Comparison of ENCODE assay signal across 8 cellular contexts in genomic region chr9:125374443-125375309, GRCh38.
A peak's percentile ranks its signal among the peaks of the same experiment; 100 is the strongest.
DNase-seq lines count a peak whose midpoint lies in the region; ATAC-seq and TF ChIP-seq lines count a peak whose summit lies in the region.

No MANE protein-coding gene starts in this region.

- peak; percentile 87 for TF ChIP-seq CTCF in BE2C (IDR thresholded peaks at IDR 0.05; ENCODE audit: low read depth, low read length)
- TF ChIP-seq CTCF in brain microvascular endothelial cell (IDR thresholded peaks at IDR 0.05; ENCODE audit: low read depth, low read length, missing control alignments), result peak; percentile 86
- peak; percentile 67 for TF ChIP-seq CTCF in smooth muscle cell (IDR thresholded peaks at IDR 0.05; ENCODE audit: borderline replicate concordance, insufficient read depth, poor library complexity, severe bottlenecking)

- 20% methylated on average over 23 of the region's 24 CpGs for WGBS in smooth muscle cell (ENCODE audit: low lambda C conversion rate)

- H3K9me3 ChIP-seq in BE2C, result no peaks in the 10 kb centered on the region
- no peaks in the 10 kb centered on the region for H3K9me3 ChIP-seq in smooth muscle cell (replicated peaks; ENCODE audit: low read depth)

- H3K27ac ChIP-seq in brain microvascular endothelial cell, result no peak overlapping the region
- H3K27ac ChIP-seq in smooth muscle cell (ENCODE audit: low read depth), result no peak overlapping the region

- H3K36me3 ChIP-seq in BE2C, result no peaks in the 10 kb centered on the region
- H3K36me3 ChIP-seq in brain microvascular endothelial cell (replicated peaks), result no peaks in the 10 kb centered on the region
- H3K36me3 ChIP-seq in smooth muscle cell (ENCODE audit: low read depth), result no peaks in the 10 kb centered on the region

- peak; percentile 58 for ATAC-seq in GM21381 (IDR thresholded peaks at IDR 0.05; ENCODE audit: unreplicated experiment)
- no peak for ATAC-seq in HG02623 (IDR thresholded peaks at IDR 0.05; ENCODE audit: unreplicated experiment)

- H3F3A ChIP-seq in smooth muscle cell (ENCODE audit: low read depth), result no peaks in the 10 kb centered on the region

- in situ Hi-C loops in brain microvascular endothelial cell (cut with HindIII; ENCODE audit: low pct_ligation_motif_present, low sequenced_read_pairs), result no loop called here

- H4K20me1 ChIP-seq in smooth muscle cell (ENCODE audit: low read depth), result no peaks in the 10 kb centered on the region

- no peak overlapping the region for H3K9ac ChIP-seq in smooth muscle cell (ENCODE audit: low read depth)

- H3K4me1 ChIP-seq in BE2C (peaks cover 5% of the 10 kb centered on the region), smooth muscle cell (ENCODE audit: low read depth) (no peaks in the 10 kb centered on the region)

- H2AFZ ChIP-seq in smooth muscle cell (ENCODE audit: low read depth), result no peak overlapping the region

- H3K4me3 ChIP-seq in BE2C (ENCODE audit: low read depth, low read length) (peak overlapping the region; percentile 54), brain microvascular endothelial cell (ENCODE audit: low read depth, low read length) (peak overlapping the region; percentile 38), smooth muscle cell (peak overlapping the region; percentile 43)

- no peaks in the 10 kb centered on the region for H3K27me3 ChIP-seq in BE2C
- no peaks in the 10 kb centered on the region for H3K27me3 ChIP-seq in brain microvascular endothelial cell (replicated peaks)
- H3K27me3 ChIP-seq in smooth muscle cell (ENCODE audit: low read depth), result no peaks in the 10 kb centered on the region

- peak overlapping the region; percentile 84 for H3K4me2 ChIP-seq in smooth muscle cell

- DNase-seq in BE2C (peak; percentile 87), NCI-H2029 (lab: John Stamatoyannopoulos, UW) (peak; percentile 63), UCSD-AML1 (lab: John Stamatoyannopoulos, UW; ENCODE audit: unreplicated experiment) (peak; percentile 66), brain microvascular endothelial cell (peak; percentile 49), iPS-NIHi7 (ENCODE audit: extremely low spot score) (peak; percentile 93), smooth muscle cell (lab: John Stamatoyannopoulos, UW; ENCODE audit: unreplicated experiment) (peak; percentile 18)

- H3K79me2 ChIP-seq in smooth muscle cell (ENCODE audit: low read depth), result no peaks in the 10 kb centered on the region

Comparison
In these comparisons a context has a peak if more than half of its experiments do, and no peak if none do; other contexts are left out.
1. DNase-seq: peak in every context shown above with its lines; median percentile 93 in iPS-NIHi7; 87 in BE2C; 66 in UCSD-AML1; 63 in NCI-H2029; 49 in brain microvascular endothelial cell; 18 in smooth muscle cell.